In genomic region chr3:153972862-153973261, GRCh38 we compare ENCODE assay signal across 21 cellular contexts.
DNase-seq lines count a peak whose midpoint lies in the region; ATAC-seq and FAIRE-seq lines count a peak whose summit lies in the region.
"Had no signal": no experiment of that assay in that cellular context is flagged by ENCODE, and none has a peak within 500 bp of the region (broad histone marks: within the 10 kb centered on the region; RNA-seq: fewer than 3 reads in every experiment).

No MANE protein-coding gene starts in this region.

- DNase-seq in GM18507 (ENCODE audit: extremely low spot score, insufficient read length, low read depth) (no peak), T1000 (lab: John Stamatoyannopoulos, UW) (no peak), NCI-H1105 (lab: John Stamatoyannopoulos, UW) (no peak), AG08396 (ENCODE audit: low spot score) (no peak)
- no peak for DNase-seq in activated effector memory CD4-positive, alpha-beta T cell treated with anti-CD3 and anti-CD28 coated beads, Interleukin-2, amount 50 U/mL, for 16 hours
- DNase-seq: activated CD8-positive, alpha-beta T cell treated with anti-CD3 and anti-CD28 coated beads, Interleukin-2, amount 10 ng/mL, durations not matched to agents 7 days and 5 days; activated naive CD4-positive, alpha-beta T cell treated with anti-CD3 and anti-CD28 coated beads for 36 hours; brain microvascular endothelial cell; DMS 273 treated with DMSO at 0.1 percent for 48 hours; effector memory CD4-positive, alpha-beta T cell; foreskin keratinocyte; H9; immature natural killer cell; IMR-90; posterior cingulate gyrus; Right ventricle myocardium superior; stimulated activated CD8-positive, alpha-beta memory T cell treated with anti-CD3 and anti-CD28 coated beads, Interleukin-4, amount 100 ng/mL, for 48 hours; uterus had no signal

- ATAC-seq in GM19463 (IDR thresholded peaks at IDR 0.05; ENCODE audit: unreplicated experiment) (peak; percentile 65), HG02759 (IDR thresholded peaks at IDR 0.05; ENCODE audit: unreplicated experiment) (peak; percentile 54), HG03342 (IDR thresholded peaks at IDR 0.05; ENCODE audit: unreplicated experiment) (peak; percentile 50)
- ATAC-seq: activated CD8-positive, alpha-beta T cell treated with anti-CD3 and anti-CD28 coated beads, Interleukin-2, amount 10 ng/mL, durations not matched to agents 7 days and 5 days; foreskin keratinocyte had no signal

- peak; percentile 66 for FAIRE-seq in GM18507 (lab: Jason Lieb, UNC)
